Comparison of ENCODE assay signal across 17 cellular contexts in the genomic region with DNA sequence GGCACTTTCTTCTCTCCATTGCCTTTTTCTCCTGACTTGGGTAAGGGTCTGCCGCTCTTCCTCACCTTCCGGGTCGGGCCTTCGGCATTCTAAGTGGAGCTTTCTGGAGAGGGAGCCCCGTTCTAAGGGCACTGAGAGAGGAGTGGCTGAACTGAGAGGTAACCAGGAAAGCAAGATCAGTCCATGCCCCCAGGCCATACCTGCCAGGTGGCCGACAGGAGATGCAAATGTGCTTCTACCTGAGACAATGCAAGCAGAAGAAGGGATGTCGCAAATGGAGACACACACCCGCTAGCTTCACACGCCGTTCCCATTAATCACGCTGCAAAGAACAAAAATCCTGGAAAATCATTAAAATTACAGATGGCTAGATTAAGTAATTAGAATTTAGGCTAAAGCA.
A peak's percentile ranks its signal among the peaks of the same experiment; 100 is the strongest.
DNase-seq lines count a peak whose midpoint lies in the region; ATAC-seq and TF ChIP-seq lines count a peak whose summit lies in the region.
"Had no signal": no experiment of that assay in that cellular context is flagged by ENCODE, and none has a peak within 500 bp of the region (broad histone marks: within the 10 kb centered on the region; RNA-seq: fewer than 3 reads in every experiment).

No MANE protein-coding gene starts in this region.

- H3K27me3 Mint-ChIP-seq in Caco-2 (ENCODE audit: insufficient read depth, unreplicated experiment) = peaks cover 26% of the 10 kb centered on the region
- peaks cover 15% of the 10 kb centered on the region for H3K27me3 Mint-ChIP-seq in GM23338 (ENCODE audit: insufficient read depth, low read depth, poor library complexity)

- H4K20me1 ChIP-seq in GM23338 (replicated peaks; ENCODE audit: insufficient read depth) (no peaks in the 10 kb centered on the region), PC-9 (ENCODE audit: insufficient read depth) (no peaks in the 10 kb centered on the region)

- no peaks in the 10 kb centered on the region for H3K9me3 ChIP-seq in Caco-2
- H3K9me3 ChIP-seq in PC-9 (ENCODE audit: insufficient read depth, low read depth) = no peaks in the 10 kb centered on the region
- H3K9me3 ChIP-seq: Peyer's patch, SK-N-SH had no signal

- H3K36me3 Mint-ChIP-seq in Caco-2 (ENCODE audit: insufficient read depth, unreplicated experiment) = no peaks in the 10 kb centered on the region
- H3K36me3 Mint-ChIP-seq in GM23338 (ENCODE audit: low read depth) = no peaks in the 10 kb centered on the region; the same call in 2 of the 3 replicates
- H3K36me3 Mint-ChIP-seq: CD14-positive monocyte had no signal

- no peaks in the 10 kb centered on the region for H3K4me1 ChIP-seq in Caco-2
- H3K4me1 ChIP-seq in GM23338 (ENCODE audit: insufficient read depth) = peaks cover 5% of the 10 kb centered on the region
- H3K4me1 ChIP-seq in PC-9 (replicated peaks; ENCODE audit: insufficient read depth) = peaks cover 32% of the 10 kb centered on the region
- H3K4me1 ChIP-seq: Peyer's patch had no signal

- BruUV-seq in Caco-2 (replicated peaks; lab: Mats Ljungman, UMichigan) = no TSS peak
- no TSS peak for BruUV-seq in PC-9 (replicated peaks; lab: Mats Ljungman, UMichigan)

- peak; percentile 77 for ATAC-seq in GM23338
- ATAC-seq in omental fat pad (ENCODE audit: low FRiP score) = no peak
- ATAC-seq: K562 had no signal

- H3K79me2 ChIP-seq in GM23338 (replicated peaks; ENCODE audit: insufficient read depth) (no peaks in the 10 kb centered on the region), PC-9 (ENCODE audit: low read depth) (no peaks in the 10 kb centered on the region)

- TF ChIP-seq CTCF in Caco-2 (IDR thresholded peaks at IDR 0.05; ENCODE audit: insufficient read depth in 1 of 2, low read depth in 1 of 2, low read length in 1 of 2, severe bottlenecking in 1 of 2, unreplicated experiment in 1 of 2) = no peak
- no peak for TF ChIP-seq CTCF in GM23338 (conservative IDR thresholded peaks at IDR 0.05; ENCODE audit: low read depth in 2 of 2)
- no peak for TF ChIP-seq CTCF in PC-9 (conservative IDR thresholded peaks at IDR 0.05)
- no peak for TF ChIP-seq CTCF in omental fat pad (IDR thresholded peaks at IDR 0.05)

- no peaks in the 10 kb centered on the region for H3K4me1 Mint-ChIP-seq in Caco-2 (ENCODE audit: low read depth, unreplicated experiment)
- H3K4me1 Mint-ChIP-seq in GM23338 = peaks cover 15% of the 10 kb centered on the region
- H3K4me1 Mint-ChIP-seq: CD14-positive monocyte had no signal

- peak overlapping the region; percentile 21; the same call in 1 of the 2 replicates for H2AFZ ChIP-seq in GM23338
- peak overlapping the region; percentile 49; the same call in 1 of the 2 replicates for H2AFZ ChIP-seq in PC-9

- H3F3A ChIP-seq in GM23338 (replicated peaks; ENCODE audit: low read depth) (no peaks in the 10 kb centered on the region), PC-9 (ENCODE audit: insufficient read depth, low read depth) (peaks cover 12% of the 10 kb centered on the region; the same call in 1 of the 2 replicates)

- H3K27ac ChIP-seq in GM23338 (ENCODE audit: low read depth) = no peak overlapping the region
- peak overlapping the region; percentile 54 for H3K27ac ChIP-seq in PC-9
- H3K27ac ChIP-seq: Peyer's patch had no signal

- POLR2A ChIA-PET in Caco-2 (lab: Charles Lee) = no interaction called here
- POLR2A ChIA-PET in PC-9 (lab: Charles Lee; ENCODE audit: unreplicated experiment) = no interaction called here

- H3K4me3 Mint-ChIP-seq in Caco-2 (ENCODE audit: unreplicated experiment) (no peak overlapping the region), GM23338 (no peak overlapping the region)
- H3K4me3 Mint-ChIP-seq: CD14-positive monocyte had no signal

- intact Hi-C loops in Caco-2 (cut with micrococcal nuclease; ENCODE audit: unreplicated experiment) (no loop called here), PC-9 (cut with micrococcal nuclease; ENCODE audit: unreplicated experiment) (no loop called here)

- H3K27me3 ChIP-seq in Caco-2 (replicated peaks; ENCODE audit: control insufficient read depth, insufficient read depth, low read length) = peaks cover 2% of the 10 kb centered on the region; the same call in 1 of the 2 replicates
- no peaks in the 10 kb centered on the region for H3K27me3 ChIP-seq in GM23338 (ENCODE audit: insufficient read depth)
- H3K27me3 ChIP-seq in PC-9 (ENCODE audit: insufficient read depth, low read depth) = no peaks in the 10 kb centered on the region
- H3K27me3 ChIP-seq: Peyer's patch had no signal

- H3K4me2 ChIP-seq in GM23338 (peak overlapping the region; percentile 53; the same call in 1 of the 2 replicates), PC-9 (peak overlapping the region; percentile 74)
- H3K4me2 ChIP-seq: SK-N-SH had no signal

- CTCF ChIA-PET in Caco-2 (lab: Charles Lee) = no interaction called here
- CTCF ChIA-PET in PC-9 (lab: Charles Lee) = no interaction called here

- H3K36me3 ChIP-seq in Caco-2 (ENCODE audit: control insufficient read depth, insufficient read depth, low read length) = no peaks in the 10 kb centered on the region
- no peaks in the 10 kb centered on the region for H3K36me3 ChIP-seq in GM23338 (ENCODE audit: insufficient read depth)
- H3K36me3 ChIP-seq in PC-9 (ENCODE audit: low read depth) = no peaks in the 10 kb centered on the region
- H3K36me3 ChIP-seq: Peyer's patch had no signal

- H3K9me3 Mint-ChIP-seq in Caco-2 (ENCODE audit: unreplicated experiment) = no peaks in the 10 kb centered on the region
- no peaks in the 10 kb centered on the region for H3K9me3 Mint-ChIP-seq in GM23338

- H3K9me2 ChIP-seq in GM23338 (ENCODE audit: insufficient read depth) (0 out of 2 replicates have a peak, but pooled peaks cover 4% of the 10 kb centered on the region), PC-9 (ENCODE audit: insufficient read depth) (no peaks in the 10 kb centered on the region)
- H3K9me2 ChIP-seq: SK-N-SH had no signal

- peak; percentile 30 to 52 for DNase-seq in Caco-2
- peak; percentile 49 for DNase-seq in GM23338 (ENCODE audit: low spot score)
- DNase-seq in PC-9 = peak in 1 of 2 experiments; percentile 84
- DNase-seq in iPS DF 4.7 (ENCODE audit: extremely low read depth, low spot score) = peak; percentile 16
- no peak for DNase-seq in RPMI8226
- DNase-seq in activated CD8-positive, alpha-beta memory T cell treated with anti-CD3 and anti-CD28 coated beads, Interleukin-2, amount 50 U/mL, for 48 hours = no peak
- DNase-seq in omental fat pad (ENCODE audit: low spot score) = no peak
- no peak for DNase-seq in T-helper 1 cell
- DNase-seq: DMS153, NCI-H1436, NCI-H2107, NCI-H446, Peyer's patch, SHP77, SK-N-SH had no signal

- no peak overlapping the region for H3K4me3 ChIP-seq in Caco-2 (ENCODE audit: low read depth, low read length)
- no peak overlapping the region for H3K4me3 ChIP-seq in GM23338
- peak overlapping the region; percentile 37; the same call in 1 of the 2 replicates for H3K4me3 ChIP-seq in PC-9
- H3K4me3 ChIP-seq: K562, Peyer's patch had no signal

- H3K27ac Mint-ChIP-seq in Caco-2 (ENCODE audit: unreplicated experiment) = no peak overlapping the region
- H3K27ac Mint-ChIP-seq in GM23338 = no peak overlapping the region

TF ChIP-seq in GM23338, 12 proteins besides CTCF, POLR2A, EP300 and RAD21 (continues in another document):
- TF ChIP-seq ZNF114 (CRISPR knock-in tag; IDR thresholded peaks at IDR 0.05) = no peak
- TF ChIP-seq NANOG (IDR thresholded peaks at IDR 0.05; ENCODE audit: borderline replicate concordance) = no peak

Comparison
In these comparisons a context has a peak if more than half of its experiments do, and no peak if none do; other contexts are left out.
1. DNase-seq: peak in Caco-2 (2 of 2), GM23338 (single experiment) and iPS DF 4.7 (single experiment); none in RPMI8226 (single experiment), activated CD8-positive, alpha-beta memory T cell treated with anti-CD3 and anti-CD28 coated beads, Interleukin-2, amount 50 U/mL, for 48 hours (single experiment), omental fat pad (single experiment) and T-helper 1 cell (0 of 5).